ENCODE assay signal across 1 cellular context in the genomic region with DNA sequence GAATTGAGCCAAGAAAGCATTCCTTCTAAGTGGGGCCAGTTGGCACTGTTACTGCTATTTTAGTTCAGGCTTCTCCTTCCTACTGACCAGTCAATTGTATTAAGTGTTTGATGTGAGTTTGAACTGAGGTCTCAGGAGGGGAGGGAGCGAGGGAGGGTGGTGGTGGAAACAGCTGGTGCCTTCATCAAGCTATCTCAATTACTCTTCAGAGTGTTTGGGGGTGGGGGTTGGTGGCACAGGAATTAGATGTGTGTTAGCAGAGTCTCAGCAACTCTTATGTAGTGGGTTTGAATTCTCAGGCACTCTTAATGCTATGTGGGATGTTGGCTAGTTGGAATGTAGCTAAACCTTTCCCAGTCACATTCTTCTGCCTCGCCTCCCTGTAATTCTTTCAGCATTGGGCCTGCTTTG.
TF ChIP-seq lines count a peak whose summit lies in the region.

No MANE protein-coding gene starts in this region.

TF ChIP-seq in WTC11, 78 proteins besides CTCF, POLR2A, EP300 and RAD21 (continued from another document):
- TF ChIP-seq ZBTB43 (CRISPR knock-in tag; IDR thresholded peaks at IDR 0.05) (no peak), FOXK1 (CRISPR knock-in tag; IDR thresholded peaks at IDR 0.05) (no peak), E2F4 (CRISPR knock-in tag; IDR thresholded peaks at IDR 0.05; ENCODE audit: borderline replicate concordance, low read depth) (no peak), NFE2L1 (CRISPR knock-in tag; IDR thresholded peaks at IDR 0.05) (no peak)
